In genomic region chr7:144975882-144976281, GRCh38 we compare ENCODE assay signal across 19 cellular contexts.
"Had no signal": no experiment of that assay in that cellular context is flagged by ENCODE, and none has a peak within 500 bp of the region (broad histone marks: within the 10 kb centered on the region; RNA-seq: fewer than 3 reads in every experiment).

No MANE protein-coding gene starts in this region.

- H3K4me3 Mint-ChIP-seq: activated CD4-positive, alpha-beta memory T cell treated with anti-CD3 and anti-CD28 coated beads, Interleukin-2, amount 10 ng/mL, durations not matched to agents 7 days and 5 days; activated naive CD8-positive, alpha-beta T cell; activated T-cell treated with anti-CD3 and anti-CD28 coated beads, Interleukin-2, amount 50 U/mL, for 24 hours; dendritic cell treated with granulocyte-macrophage colony-stimulating factor and Interleukin-4, amounts not matched to agents 40 ng/mL and 50 ng/mL, for 4 days; naive B cell; neural crest cell; stimulated activated naive CD8-positive, alpha-beta T cell treated with anti-CD3 and anti-CD28 coated beads, Interleukin-15, Interleukin-2, amounts not matched to agents 100 ng/mL and 50 ng/mL, for 24 hours; T-helper 2 cell treated with Interferon-gamma antibody and Interleukin-4, amounts not matched to agents 5 μg/mL and 100 μg/mL, for 36 hours; WTC11 had no signal

- H3K9me3 Mint-ChIP-seq: activated CD4-positive, alpha-beta memory T cell treated with anti-CD3 and anti-CD28 coated beads, Interleukin-2, amount 10 ng/mL, durations not matched to agents 7 days and 5 days; stimulated activated naive CD8-positive, alpha-beta T cell treated with anti-CD3 and anti-CD28 coated beads, Interleukin-15, Interleukin-2, amounts not matched to agents 100 ng/mL and 50 ng/mL, for 24 hours; T-helper 2 cell treated with Interferon-gamma antibody and Interleukin-4, amounts not matched to agents 5 μg/mL and 100 μg/mL, for 36 hours had no signal

- H3K36me3 Mint-ChIP-seq: activated naive CD8-positive, alpha-beta T cell; naive B cell; WTC11 had no signal

- H3K9me3 ChIP-seq: esophagus squamous epithelium, mucosa of descending colon, transverse colon, vagina had no signal

- H3K4me1 ChIP-seq: esophagus squamous epithelium, transverse colon, vagina had no signal

- H3K27ac Mint-ChIP-seq: activated CD4-positive, alpha-beta memory T cell treated with anti-CD3 and anti-CD28 coated beads, Interleukin-2, amount 10 ng/mL, durations not matched to agents 7 days and 5 days; activated naive CD8-positive, alpha-beta T cell; activated T-cell treated with anti-CD3 and anti-CD28 coated beads, Interleukin-2, amount 50 U/mL, for 24 hours; dendritic cell treated with granulocyte-macrophage colony-stimulating factor and Interleukin-4, amounts not matched to agents 40 ng/mL and 50 ng/mL, for 4 days; naive B cell; stimulated activated naive CD8-positive, alpha-beta T cell treated with anti-CD3 and anti-CD28 coated beads, Interleukin-15, Interleukin-2, amounts not matched to agents 100 ng/mL and 50 ng/mL, for 24 hours; T-helper 2 cell treated with Interferon-gamma antibody and Interleukin-4, amounts not matched to agents 5 μg/mL and 100 μg/mL, for 36 hours; WTC11 had no signal

- ATAC-seq: left cardiac atrium, mucosa of descending colon, WTC11 had no signal

- H3K4me1 Mint-ChIP-seq: activated CD4-positive, alpha-beta memory T cell treated with anti-CD3 and anti-CD28 coated beads, Interleukin-2, amount 10 ng/mL, durations not matched to agents 7 days and 5 days; naive B cell; neural crest cell; WTC11 had no signal

- DNase-seq: activated CD4-positive, alpha-beta memory T cell treated with anti-CD3 and anti-CD28 coated beads, Interleukin-2, amount 10 ng/mL, durations not matched to agents 7 days and 5 days; activated CD4-positive, alpha-beta T cell treated with anti-CD3 and anti-CD28 coated beads for 4 hours; activated T-cell treated with anti-CD3 and anti-CD28 coated beads, Interleukin-2, amount 50 U/mL, for 24 hours; effector CD8-positive, alpha-beta T cell; esophagus squamous epithelium; left cardiac atrium; mesenchymal stem cell; mucosa of descending colon; naive B cell; retina; transverse colon had no signal

- H3K27me3 ChIP-seq: cardiac muscle cell, esophagus squamous epithelium, transverse colon, vagina had no signal

- H3K27me3 Mint-ChIP-seq: activated CD4-positive, alpha-beta memory T cell treated with anti-CD3 and anti-CD28 coated beads, Interleukin-2, amount 10 ng/mL, durations not matched to agents 7 days and 5 days; dendritic cell treated with granulocyte-macrophage colony-stimulating factor and Interleukin-4, amounts not matched to agents 40 ng/mL and 50 ng/mL, for 4 days; stimulated activated naive CD8-positive, alpha-beta T cell treated with anti-CD3 and anti-CD28 coated beads, Interleukin-15, Interleukin-2, amounts not matched to agents 100 ng/mL and 50 ng/mL, for 24 hours had no signal

- H3K4me3 ChIP-seq: cardiac muscle cell, esophagus squamous epithelium, mucosa of descending colon, transverse colon, vagina had no signal

- H3K27ac ChIP-seq: cardiac muscle cell, esophagus squamous epithelium, transverse colon, vagina had no signal

- H3K36me3 ChIP-seq: cardiac muscle cell, esophagus squamous epithelium, transverse colon, vagina had no signal
